In genomic region chr6:27839303-27840081, GRCh38 we compare ENCODE assay signal across 8 cellular contexts.
DNase-seq lines count a peak whose midpoint lies in the region; ATAC-seq and TF ChIP-seq lines count a peak whose summit lies in the region.

No MANE protein-coding gene starts in this region.

- H3K4me1 ChIP-seq in KMS-11 (ENCODE audit: low read depth, poor library complexity, severe bottlenecking) = peaks cover 24% of the 10 kb centered on the region
- peaks cover 48% of the 10 kb centered on the region for H3K4me1 ChIP-seq in left ventricle myocardium inferior
- H3K4me1 ChIP-seq in skeletal muscle satellite cell (ENCODE audit: control insufficient read depth, insufficient read depth, low read length) = peaks cover 10% of the 10 kb centered on the region

- 0 out of 2 replicates have a peak overlapping the region, but pooled peaks have one; percentile 16 for H2AFZ ChIP-seq in KMS-11 (ENCODE audit: low read depth)

- no peaks in the 10 kb centered on the region for H3K27me3 ChIP-seq in KMS-11 (ENCODE audit: insufficient read depth, low read depth)
- no peaks in the 10 kb centered on the region for H3K27me3 ChIP-seq in left ventricle myocardium inferior (ENCODE audit: low read depth)
- H3K27me3 ChIP-seq in skeletal muscle satellite cell (ENCODE audit: control insufficient read depth, insufficient read depth, low read length) = no peaks in the 10 kb centered on the region

- H3K9me3 ChIP-seq in left ventricle myocardium inferior (replicated peaks) (no peaks in the 10 kb centered on the region), skeletal muscle satellite cell (replicated peaks; ENCODE audit: low read length) (no peaks in the 10 kb centered on the region)

- H3K9ac ChIP-seq in KMS-11 = peak overlapping the region; percentile 100
- peak overlapping the region; percentile 99 for H3K9ac ChIP-seq in skeletal muscle satellite cell (ENCODE audit: low read depth, low read length)

- H3K79me2 ChIP-seq in KMS-11 (ENCODE audit: insufficient read depth, low read depth) = peaks cover 52% of the 10 kb centered on the region

- DNase-seq in NCI-H510A treated with DMSO at 0.1 percent for 48 hours (lab: John Stamatoyannopoulos, UW) (peak; percentile 76), NCI-H510A (lab: John Stamatoyannopoulos, UW) (no peak), UCSD-AML1 (lab: John Stamatoyannopoulos, UW; ENCODE audit: unreplicated experiment) (peak; percentile 22), left ventricle myocardium inferior (no peak), NCI-H526 treated with DMSO at 0.1 percent for 48 hours (lab: John Stamatoyannopoulos, UW) (no peak)

- peak overlapping the region; percentile 85 for H3K4me2 ChIP-seq in KMS-11
- peak overlapping the region; percentile 90 for H3K4me2 ChIP-seq in skeletal muscle satellite cell (ENCODE audit: low read length)

- H4K20me1 ChIP-seq in KMS-11 (ENCODE audit: insufficient read depth) = no peaks in the 10 kb centered on the region

- no peak for ATAC-seq in HG03342 (IDR thresholded peaks at IDR 0.05; ENCODE audit: unreplicated experiment)

- TF ChIP-seq CTCF in KMS-11 (conservative IDR thresholded peaks at IDR 0.05; ENCODE audit: low read depth, low read length) (no peak), left ventricle myocardium inferior (IDR thresholded peaks at IDR 0.05; ENCODE audit: borderline replicate concordance) (no peak)

- H3K36me3 ChIP-seq in KMS-11 (ENCODE audit: insufficient read depth) = no peaks in the 10 kb centered on the region
- peaks cover 4% of the 10 kb centered on the region for H3K36me3 ChIP-seq in left ventricle myocardium inferior
- no peaks in the 10 kb centered on the region for H3K36me3 ChIP-seq in skeletal muscle satellite cell (ENCODE audit: insufficient read depth, low read length)

- H3K4me3 ChIP-seq in KMS-11 (IDR thresholded peaks at IDR 0.05; ENCODE audit: insufficient read depth, low read depth, low read length) (no peak overlapping the region), left ventricle myocardium inferior (peak overlapping the region; percentile 92), skeletal muscle satellite cell (ENCODE audit: low read length) (peak overlapping the region; percentile 82)

- intact Hi-C loops in left ventricle myocardium inferior (cut with micrococcal nuclease) = no loop called here

- H3K27ac ChIP-seq in KMS-11 (peak overlapping the region; percentile 100), left ventricle myocardium inferior (replicated peaks) (peak overlapping the region; percentile 97)

Comparison
In these comparisons a context has a peak if more than half of its experiments do, and no peak if none do; other contexts are left out.
1. DNase-seq: peak in NCI-H510A treated with DMSO at 0.1 percent for 48 hours (single experiment) and UCSD-AML1 (single experiment); none in NCI-H510A (single experiment), left ventricle myocardium inferior (single experiment) and NCI-H526 treated with DMSO at 0.1 percent for 48 hours (single experiment).